25 cellular contexts compared by ENCODE assay signal in genomic region chr6:33040157-33040556, GRCh38. TPM values are rescaled to one million over a fixed set of nuclear protein-coding genes. Genes with fewer than 3 reads are reported as not detected.
"Had no signal": no experiment of that assay in that cellular context is flagged by ENCODE, and none has a peak within 500 bp of the region (broad histone marks: within the 10 kb centered on the region; RNA-seq: fewer than 3 reads in every experiment).

No MANE protein-coding gene starts in this region.

- H3K4me1 Mint-ChIP-seq: activated CD4-positive, alpha-beta T cell treated with anti-CD3 and anti-CD28 coated beads, Interleukin-2, amount 10 ng/mL, durations not matched to agents 24 days and 14 days; activated CD8-positive, alpha-beta memory T cell treated with anti-CD3 and anti-CD28 coated beads, Interleukin-2, amount 10 ng/mL, durations not matched to agents 7 days and 5 days; activated naive CD8-positive, alpha-beta T cell treated with anti-CD3 and anti-CD28 coated beads, Interleukin-2, amount 10 ng/mL, durations not matched to agents 7 days and 5 days; activated T-helper 17 cell treated with anti-CD3 and anti-CD28 coated beads, Interleukin-2, amount 50 U/mL, for 72 hours; WTC11 had no signal

- H3K36me3 Mint-ChIP-seq: activated naive CD8-positive, alpha-beta T cell treated with anti-CD3 and anti-CD28 coated beads, Interleukin-2, amount 10 ng/mL, durations not matched to agents 7 days and 5 days; WTC11 had no signal

- ATAC-seq: activated CD8-positive, alpha-beta memory T cell treated with anti-CD3 and anti-CD28 coated beads, Interleukin-2, amount 10 ng/mL, durations not matched to agents 7 days and 5 days; activated T-helper 17 cell treated with anti-CD3 and anti-CD28 coated beads, Interleukin-2, amount 50 U/mL, for 72 hours; PC-3; WTC11 had no signal

- FAIRE-seq: colon, RCC 7860 had no signal

- DNase-seq: activated CD4-positive, alpha-beta T cell treated with anti-CD3 and anti-CD28 coated beads for 1 hour; activated CD4-positive, alpha-beta T cell treated with anti-CD3 and anti-CD28 coated beads, Interleukin-2, amount 10 ng/mL, durations not matched to agents 24 days and 14 days; activated CD4-positive, alpha-beta T cell treated with anti-CD3 and anti-CD28 coated beads, Interleukin-2, amount 50 U/mL, for 48 hours; activated CD8-positive, alpha-beta memory T cell treated with anti-CD3 and anti-CD28 coated beads, Interleukin-2, amount 10 ng/mL, durations not matched to agents 7 days and 5 days; activated gamma-delta T cell treated with Interleukin-2 at 50 U/mL for 16 hours; activated naive CD4-positive, alpha-beta T cell treated with anti-CD3 and anti-CD28 coated beads, Interleukin-2, amount 50 U/mL, for 16 hours; activated naive CD8-positive, alpha-beta T cell treated with anti-CD3 and anti-CD28 coated beads, Interleukin-2, amount 10 ng/mL, durations not matched to agents 7 days and 5 days; activated T-cell treated with anti-CD3 and anti-CD28 coated beads, Interleukin-2, amount 50 U/mL, for 48 hours; adrenal gland; anterior cingulate cortex; cerebellar nuclear complex; NCI-H1105 treated with DMSO at 0.1 percent for 48 hours; NCI-H1436 treated with DMSO at 0.1 percent for 48 hours; NCI-H187; NCI-H2081; NCI-H446; NCI-H524; PC-3; SHP77 had no signal

- H3K27ac Mint-ChIP-seq: activated CD4-positive, alpha-beta T cell treated with anti-CD3 and anti-CD28 coated beads, Interleukin-2, amount 10 ng/mL, durations not matched to agents 24 days and 14 days; activated CD8-positive, alpha-beta memory T cell treated with anti-CD3 and anti-CD28 coated beads, Interleukin-2, amount 10 ng/mL, durations not matched to agents 7 days and 5 days; activated naive CD8-positive, alpha-beta T cell treated with anti-CD3 and anti-CD28 coated beads, Interleukin-2, amount 10 ng/mL, durations not matched to agents 7 days and 5 days; activated T-helper 17 cell treated with anti-CD3 and anti-CD28 coated beads, Interleukin-2, amount 50 U/mL, for 72 hours; T-helper 1 cell treated with Interleukin-12 subunit alpha and Interleukin-12 subunit beta and Interleukin-4 antibody, amounts not matched to agents 30 μg/mL and 1 μg/mL, for 36 hours; WTC11 had no signal

- H3K9me3 Mint-ChIP-seq: activated naive CD8-positive, alpha-beta T cell treated with anti-CD3 and anti-CD28 coated beads, Interleukin-2, amount 10 ng/mL, durations not matched to agents 7 days and 5 days had no signal

- H3K4me3 ChIP-seq: adrenal gland, SJSA1 had no signal

- H3K4me3 Mint-ChIP-seq: activated CD4-positive, alpha-beta T cell treated with anti-CD3 and anti-CD28 coated beads, Interleukin-2, amount 10 ng/mL, durations not matched to agents 24 days and 14 days; activated CD8-positive, alpha-beta memory T cell treated with anti-CD3 and anti-CD28 coated beads, Interleukin-2, amount 10 ng/mL, durations not matched to agents 7 days and 5 days; activated naive CD8-positive, alpha-beta T cell treated with anti-CD3 and anti-CD28 coated beads, Interleukin-2, amount 10 ng/mL, durations not matched to agents 7 days and 5 days; activated T-helper 17 cell treated with anti-CD3 and anti-CD28 coated beads, Interleukin-2, amount 50 U/mL, for 72 hours; T-helper 1 cell treated with Interleukin-12 subunit alpha and Interleukin-12 subunit beta and Interleukin-4 antibody, amounts not matched to agents 30 μg/mL and 1 μg/mL, for 36 hours; WTC11 had no signal

RNA-seq across cellular contexts. Expression of gene HLA-DOA, which starts 30.8 kb away (rescaled TPM):
- total RNA-seq: PC-3, SJSA1 had no signal

RNA-seq across cellular contexts. Expression of gene HLA-DPA1, which starts 33.3 kb away (rescaled TPM):
- total RNA-seq: PC-3, SJSA1 had no signal

RNA-seq across cellular contexts. Expression of gene HLA-DPB1, which starts 35.6 kb away (rescaled TPM):
- total RNA-seq: PC-3, SJSA1 had no signal
